In the genomic region with DNA sequence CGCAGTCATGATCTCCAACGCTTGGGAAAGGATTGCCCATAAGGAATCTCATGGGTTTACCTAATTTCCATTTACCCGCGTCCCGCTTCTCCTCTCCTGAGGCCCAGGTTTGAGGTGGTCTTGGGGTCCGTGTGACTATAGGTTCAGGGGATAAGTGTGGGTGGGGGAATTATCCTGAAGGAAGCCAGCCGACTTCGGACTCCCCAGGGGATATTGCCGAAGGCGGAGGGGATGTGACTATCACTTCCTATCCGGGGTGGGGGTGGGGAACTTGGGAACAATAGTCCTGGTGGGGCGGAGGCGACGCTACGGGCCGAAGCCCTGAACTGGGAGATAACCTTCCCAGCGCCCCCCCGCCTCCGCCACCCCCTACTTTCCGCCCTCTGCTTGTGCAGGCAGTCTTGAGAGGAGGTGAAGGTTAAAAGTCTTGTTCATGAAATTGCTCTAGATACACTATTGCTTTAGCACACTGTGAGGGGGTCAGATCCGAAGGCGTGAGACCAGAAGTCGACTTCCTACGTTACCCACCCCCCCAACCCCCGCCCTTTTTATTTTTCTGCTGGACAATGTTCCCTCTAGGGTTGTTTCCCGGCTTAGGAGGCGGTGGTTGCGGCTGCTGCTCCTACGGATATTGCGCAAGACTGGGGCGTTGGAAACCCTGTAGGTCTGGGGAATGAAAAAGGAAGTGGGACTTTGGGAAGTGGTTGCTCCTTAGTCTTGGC, we compare ENCODE assay signal across 1 cellular context.
TF ChIP-seq lines count a peak whose summit lies in the region.

No MANE protein-coding gene starts in this region.

TF ChIP-seq in K562, 482 proteins besides CTCF, POLR2A, EP300 and RAD21 (continued from another document and continues in another):
- TF ChIP-seq, protein P1, sequence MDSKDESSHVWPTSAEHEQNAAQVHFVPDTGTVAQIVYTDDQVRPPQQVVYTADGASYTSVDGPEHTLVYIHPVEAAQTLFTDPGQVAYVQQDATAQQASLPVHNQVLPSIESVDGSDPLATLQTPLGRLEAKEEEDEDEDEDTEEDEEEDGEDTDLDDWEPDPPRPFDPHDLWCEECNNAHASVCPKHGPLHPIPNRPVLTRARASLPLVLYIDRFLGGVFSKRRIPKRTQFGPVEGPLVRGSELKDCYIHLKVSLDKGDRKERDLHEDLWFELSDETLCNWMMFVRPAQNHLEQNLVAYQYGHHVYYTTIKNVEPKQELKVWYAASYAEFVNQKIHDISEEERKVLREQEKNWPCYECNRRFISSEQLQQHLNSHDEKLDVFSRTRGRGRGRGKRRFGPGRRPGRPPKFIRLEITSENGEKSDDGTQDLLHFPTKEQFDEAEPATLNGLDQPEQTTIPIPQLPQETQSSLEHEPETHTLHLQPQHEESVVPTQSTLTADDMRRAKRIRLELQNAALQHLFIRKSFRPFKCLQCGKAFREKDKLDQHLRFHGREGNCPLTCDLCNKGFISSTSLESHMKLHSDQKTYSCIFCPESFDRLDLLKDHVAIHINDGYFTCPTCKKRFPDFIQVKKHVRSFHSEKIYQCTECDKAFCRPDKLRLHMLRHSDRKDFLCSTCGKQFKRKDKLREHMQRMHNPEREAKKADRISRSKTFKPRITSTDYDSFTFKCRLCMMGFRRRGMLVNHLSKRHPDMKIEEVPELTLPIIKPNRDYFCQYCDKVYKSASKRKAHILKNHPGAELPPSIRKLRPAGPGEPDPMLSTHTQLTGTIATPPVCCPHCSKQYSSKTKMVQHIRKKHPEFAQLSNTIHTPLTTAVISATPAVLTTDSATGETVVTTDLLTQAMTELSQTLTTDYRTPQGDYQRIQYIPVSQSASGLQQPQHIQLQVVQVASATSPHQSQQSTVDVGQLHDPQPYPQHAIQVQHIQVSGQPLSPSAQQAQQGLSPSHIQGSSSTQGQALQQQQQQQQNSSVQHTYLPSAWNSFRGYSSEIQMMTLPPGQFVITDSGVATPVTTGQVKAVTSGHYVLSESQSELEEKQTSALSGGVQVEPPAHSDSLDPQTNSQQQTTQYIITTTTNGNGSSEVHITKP (IDR thresholded peaks at IDR 0.05; ENCODE audit: partially characterized antibody), result peak; percentile 42
- TF ChIP-seq ZNF41 (CRISPR knock-in tag; conservative IDR thresholded peaks at IDR 0.05) (no peak), ZNF175 (CRISPR knock-in tag; IDR thresholded peaks at IDR 0.05; ENCODE audit: low read depth) (0 out of 2 replicates have a peak, but pooled peaks have one; percentile 59), EP400 (IDR thresholded peaks at IDR 0.05) (peak; percentile 56; the same call in 1 of the 2 replicates), HLTF (IDR thresholded peaks at IDR 0.05) (0 out of 2 replicates have a peak, but pooled peaks have one; percentile 16), ATF1 (CRISPR knock-in tag; IDR thresholded peaks at IDR 0.05) (no peak), ATF1 (tag; IDR thresholded peaks at IDR 0.05) (0 out of 2 replicates have a peak, but pooled peaks have one; percentile 19), ZFP30 (CRISPR knock-in tag; IDR thresholded peaks at IDR 0.05; ENCODE audit: borderline replicate concordance) (no peak), KLF6 (CRISPR knock-in tag; IDR thresholded peaks at IDR 0.05; ENCODE audit: borderline replicate concordance) (0 out of 2 replicates have a peak, but pooled peaks have one; percentile 26), SP2 (IDR thresholded peaks at IDR 0.05; ENCODE audit: extremely low read depth, low read depth, low read length, poor library complexity, severe bottlenecking) (no peak), ZZZ3 (IDR thresholded peaks at IDR 0.05) (no peak), ZNF830 (CRISPR knock-in tag; IDR thresholded peaks at IDR 0.05) (no peak), SMARCB1 (IDR thresholded peaks at IDR 0.05; ENCODE audit: insufficient read length, low read depth) (peak; percentile 10), NR2C1 (IDR thresholded peaks at IDR 0.05) (0 out of 2 replicates have a peak, but pooled peaks have one; percentile 13), NR2C1 (tag; IDR thresholded peaks at IDR 0.05) (0 out of 2 replicates have a peak, but pooled peaks have one; percentile 31), ADNP (tag; IDR thresholded peaks at IDR 0.05) (no peak), HOXB6 (CRISPR knock-in tag; IDR thresholded peaks at IDR 0.05; ENCODE audit: borderline replicate concordance) (no peak), KDM5B (IDR thresholded peaks at IDR 0.05; ENCODE audit: insufficient replicate concordance, low read depth, low read length) (peak; percentile 30), NCOR1 (IDR thresholded peaks at IDR 0.05) (peak; percentile 49), ZBTB8A (IDR thresholded peaks at IDR 0.05; ENCODE audit: partially characterized antibody) (no peak), ELF1 (tag; IDR thresholded peaks at IDR 0.05) (peak; percentile 58), HDAC8 (tag; IDR thresholded peaks at IDR 0.05) (no peak), NR4A1 (CRISPR knock-in tag; IDR thresholded peaks at IDR 0.05) (no peak), NR4A1 (tag; IDR thresholded peaks at IDR 0.05) (no peak), COPS2 (conservative IDR thresholded peaks at IDR 0.05) (no peak), ZFX (CRISPR knock-in tag; IDR thresholded peaks at IDR 0.05) (no peak), ZC3H11A (IDR thresholded peaks at IDR 0.05; ENCODE audit: low read depth, low read length) (no peak), C11orf30 (IDR thresholded peaks at IDR 0.05; ENCODE audit: low read depth) (no peak), GTF2E2 (tag; IDR thresholded peaks at IDR 0.05) (0 out of 2 replicates have a peak, but pooled peaks have one; percentile 10), ZNF354B (CRISPR knock-in tag; IDR thresholded peaks at IDR 0.05) (no peak), MTA3 (IDR thresholded peaks at IDR 0.05; ENCODE audit: borderline replicate concordance) (peak; percentile 41; the same call in 1 of the 2 replicates), MYC (IDR thresholded peaks at IDR 0.05; ENCODE audit: low read depth, low read length) (no peak), MYC (CRISPR knock-in tag; IDR thresholded peaks at IDR 0.05; ENCODE audit: borderline replicate concordance, low read depth) (no peak), CBX5 (IDR thresholded peaks at IDR 0.05; ENCODE audit: borderline replicate concordance, low read depth) (no peak), ZNF780A (CRISPR knock-in tag; IDR thresholded peaks at IDR 0.05) (no peak), PCBP2 (IDR thresholded peaks at IDR 0.05; ENCODE audit: low read depth, low read length, poor library complexity, severe bottlenecking) (no peak), TRIM24 (IDR thresholded peaks at IDR 0.05) (peak in 1 of 2 experiments; percentile 65; a peak in 2 of 4 replicates), NELFE (IDR thresholded peaks at IDR 0.05; ENCODE audit: insufficient read depth, insufficient read length) (no peak), DACH1 (IDR thresholded peaks at IDR 0.05; ENCODE audit: partially characterized antibody) (peak; percentile 72), CHD2 (IDR thresholded peaks at IDR 0.05; ENCODE audit: low read depth, low read length) (peak; percentile 25; the same call in 1 of the 2 replicates), PHF20 (IDR thresholded peaks at IDR 0.05; ENCODE audit: partially characterized antibody) (no peak), OTX1 (CRISPR knock-in tag; IDR thresholded peaks at IDR 0.05) (no peak)
- TF ChIP-seq, protein P2, sequence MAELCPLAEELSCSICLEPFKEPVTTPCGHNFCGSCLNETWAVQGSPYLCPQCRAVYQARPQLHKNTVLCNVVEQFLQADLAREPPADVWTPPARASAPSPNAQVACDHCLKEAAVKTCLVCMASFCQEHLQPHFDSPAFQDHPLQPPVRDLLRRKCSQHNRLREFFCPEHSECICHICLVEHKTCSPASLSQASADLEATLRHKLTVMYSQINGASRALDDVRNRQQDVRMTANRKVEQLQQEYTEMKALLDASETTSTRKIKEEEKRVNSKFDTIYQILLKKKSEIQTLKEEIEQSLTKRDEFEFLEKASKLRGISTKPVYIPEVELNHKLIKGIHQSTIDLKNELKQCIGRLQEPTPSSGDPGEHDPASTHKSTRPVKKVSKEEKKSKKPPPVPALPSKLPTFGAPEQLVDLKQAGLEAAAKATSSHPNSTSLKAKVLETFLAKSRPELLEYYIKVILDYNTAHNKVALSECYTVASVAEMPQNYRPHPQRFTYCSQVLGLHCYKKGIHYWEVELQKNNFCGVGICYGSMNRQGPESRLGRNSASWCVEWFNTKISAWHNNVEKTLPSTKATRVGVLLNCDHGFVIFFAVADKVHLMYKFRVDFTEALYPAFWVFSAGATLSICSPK (IDR thresholded peaks at IDR 0.05; ENCODE audit: borderline replicate concordance), result no peak
- TF ChIP-seq, protein P3, sequence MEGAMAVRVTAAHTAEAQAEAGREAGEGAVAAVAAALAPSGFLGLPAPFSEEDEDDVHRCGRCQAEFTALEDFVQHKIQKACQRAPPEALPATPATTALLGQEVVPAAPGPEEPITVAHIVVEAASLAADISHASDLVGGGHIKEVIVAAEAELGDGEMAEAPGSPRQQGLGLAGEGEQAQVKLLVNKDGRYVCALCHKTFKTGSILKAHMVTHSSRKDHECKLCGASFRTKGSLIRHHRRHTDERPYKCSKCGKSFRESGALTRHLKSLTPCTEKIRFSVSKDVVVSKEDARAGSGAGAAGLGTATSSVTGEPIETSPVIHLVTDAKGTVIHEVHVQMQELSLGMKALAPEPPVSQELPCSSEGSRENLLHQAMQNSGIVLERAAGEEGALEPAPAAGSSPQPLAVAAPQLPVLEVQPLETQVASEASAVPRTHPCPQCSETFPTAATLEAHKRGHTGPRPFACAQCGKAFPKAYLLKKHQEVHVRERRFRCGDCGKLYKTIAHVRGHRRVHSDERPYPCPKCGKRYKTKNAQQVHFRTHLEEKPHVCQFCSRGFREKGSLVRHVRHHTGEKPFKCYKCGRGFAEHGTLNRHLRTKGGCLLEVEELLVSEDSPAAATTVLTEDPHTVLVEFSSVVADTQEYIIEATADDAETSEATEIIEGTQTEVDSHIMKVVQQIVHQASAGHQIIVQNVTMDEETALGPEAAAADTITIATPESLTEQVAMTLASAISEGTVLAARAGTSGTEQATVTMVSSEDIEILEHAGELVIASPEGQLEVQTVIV (CRISPR knock-in tag; IDR thresholded peaks at IDR 0.05; ENCODE audit: borderline replicate concordance), result no peak
- TF ChIP-seq, protein P4, sequence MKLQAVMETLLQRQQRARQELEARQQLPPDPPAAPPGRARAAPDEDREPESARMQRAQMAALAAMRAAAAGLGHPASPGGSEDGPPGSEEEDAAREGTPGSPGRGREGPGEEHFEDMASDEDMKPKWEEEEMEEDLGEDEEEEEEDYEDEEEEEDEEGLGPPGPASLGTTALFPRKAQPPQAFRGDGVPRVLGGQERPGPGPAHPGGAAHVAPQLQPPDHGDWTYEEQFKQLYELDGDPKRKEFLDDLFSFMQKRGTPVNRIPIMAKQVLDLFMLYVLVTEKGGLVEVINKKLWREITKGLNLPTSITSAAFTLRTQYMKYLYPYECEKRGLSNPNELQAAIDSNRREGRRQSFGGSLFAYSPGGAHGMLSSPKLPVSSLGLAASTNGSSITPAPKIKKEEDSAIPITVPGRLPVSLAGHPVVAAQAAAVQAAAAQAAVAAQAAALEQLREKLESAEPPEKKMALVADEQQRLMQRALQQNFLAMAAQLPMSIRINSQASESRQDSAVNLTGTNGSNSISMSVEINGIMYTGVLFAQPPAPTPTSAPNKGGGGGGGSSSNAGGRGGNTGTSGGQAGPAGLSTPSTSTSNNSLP (IDR thresholded peaks at IDR 0.05; ENCODE audit: borderline replicate concordance, low read depth, low read length), result no peak
- TF ChIP-seq, protein P5, sequence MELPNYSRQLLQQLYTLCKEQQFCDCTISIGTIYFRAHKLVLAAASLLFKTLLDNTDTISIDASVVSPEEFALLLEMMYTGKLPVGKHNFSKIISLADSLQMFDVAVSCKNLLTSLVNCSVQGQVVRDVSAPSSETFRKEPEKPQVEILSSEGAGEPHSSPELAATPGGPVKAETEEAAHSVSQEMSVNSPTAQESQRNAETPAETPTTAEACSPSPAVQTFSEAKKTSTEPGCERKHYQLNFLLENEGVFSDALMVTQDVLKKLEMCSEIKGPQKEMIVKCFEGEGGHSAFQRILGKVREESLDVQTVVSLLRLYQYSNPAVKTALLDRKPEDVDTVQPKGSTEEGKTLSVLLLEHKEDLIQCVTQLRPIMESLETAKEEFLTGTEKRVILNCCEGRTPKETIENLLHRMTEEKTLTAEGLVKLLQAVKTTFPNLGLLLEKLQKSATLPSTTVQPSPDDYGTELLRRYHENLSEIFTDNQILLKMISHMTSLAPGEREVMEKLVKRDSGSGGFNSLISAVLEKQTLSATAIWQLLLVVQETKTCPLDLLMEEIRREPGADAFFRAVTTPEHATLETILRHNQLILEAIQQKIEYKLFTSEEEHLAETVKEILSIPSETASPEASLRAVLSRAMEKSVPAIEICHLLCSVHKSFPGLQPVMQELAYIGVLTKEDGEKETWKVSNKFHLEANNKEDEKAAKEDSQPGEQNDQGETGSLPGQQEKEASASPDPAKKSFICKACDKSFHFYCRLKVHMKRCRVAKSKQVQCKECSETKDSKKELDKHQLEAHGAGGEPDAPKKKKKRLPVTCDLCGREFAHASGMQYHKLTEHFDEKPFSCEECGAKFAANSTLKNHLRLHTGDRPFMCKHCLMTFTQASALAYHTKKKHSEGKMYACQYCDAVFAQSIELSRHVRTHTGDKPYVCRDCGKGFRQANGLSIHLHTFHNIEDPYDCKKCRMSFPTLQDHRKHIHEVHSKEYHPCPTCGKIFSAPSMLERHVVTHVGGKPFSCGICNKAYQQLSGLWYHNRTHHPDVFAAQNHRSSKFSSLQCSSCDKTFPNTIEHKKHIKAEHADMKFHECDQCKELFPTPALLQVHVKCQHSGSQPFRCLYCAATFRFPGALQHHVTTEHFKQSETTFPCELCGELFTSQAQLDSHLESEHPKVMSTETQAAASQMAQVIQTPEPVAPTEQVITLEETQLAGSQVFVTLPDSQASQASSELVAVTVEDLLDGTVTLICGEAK (IDR thresholded peaks at IDR 0.05), result peak; percentile 72
- TF ChIP-seq, protein P5 (CRISPR knock-in tag; IDR thresholded peaks at IDR 0.05), result no peak
